In the genomic region with DNA sequence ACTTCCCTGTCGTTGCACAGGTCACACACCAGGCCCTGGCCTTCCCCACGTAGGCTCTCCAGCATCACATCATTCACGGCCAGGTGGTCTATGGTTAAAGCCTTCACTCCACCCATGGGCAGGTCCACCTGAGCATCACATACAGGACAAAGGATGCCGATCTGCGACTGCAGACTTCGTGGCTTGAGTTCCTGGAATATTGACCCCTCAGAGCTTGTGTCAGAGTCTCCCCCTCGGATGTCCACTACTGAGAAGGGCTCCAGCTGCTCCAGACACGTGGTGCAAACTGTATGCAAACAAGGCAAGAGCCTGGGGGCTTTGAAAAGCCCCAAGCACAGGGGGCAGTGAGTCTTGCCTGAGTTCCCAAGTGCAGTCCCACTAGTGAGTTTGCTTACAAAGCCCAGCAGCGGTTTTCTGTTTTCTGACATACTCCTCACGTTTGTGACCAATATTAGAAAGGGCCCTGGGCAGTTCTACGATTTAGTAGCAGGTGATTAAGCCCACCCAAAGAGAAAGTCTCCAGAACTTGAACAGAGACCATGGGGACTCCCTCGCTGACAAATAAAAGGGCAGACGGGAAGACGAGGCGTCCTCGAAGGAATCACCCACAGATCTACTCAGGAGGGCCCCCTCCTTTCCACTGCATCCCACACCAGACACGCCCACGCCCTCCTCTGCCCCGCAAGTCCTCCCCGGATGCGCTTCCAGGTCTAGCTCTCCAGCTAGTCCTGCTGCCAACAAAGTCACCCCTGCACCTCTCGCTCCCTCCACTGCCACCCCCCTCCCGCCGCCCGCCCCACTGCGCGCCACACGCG, we compare ENCODE assay signal across 8 cellular contexts. TPM values are rescaled to one million over a fixed set of nuclear protein-coding genes. Genes with fewer than 3 reads are reported as not detected.
DNase-seq lines count a peak whose midpoint lies in the region; ATAC-seq and TF ChIP-seq lines count a peak whose summit lies in the region.

No MANE protein-coding gene starts in this region.

- peak overlapping the region; percentile 85 to 88 for H3K27ac ChIP-seq in thoracic aorta

- DNase-seq in activated CD4-positive, alpha-beta T cell treated with anti-CD3 and anti-CD28 coated beads, Interleukin-2, amount 10 ng/mL, durations not matched to agents 7 days and 5 days, result no peak
- no peak for DNase-seq in activated CD4-positive, alpha-beta T cell treated with anti-CD3 and anti-CD28 coated beads for 4 hours
- DNase-seq in NCI-H146 (lab: John Stamatoyannopoulos, UW), result peak; percentile 79
- DNase-seq in T47D (ENCODE audit: low read depth in 1 of 2, low spot score in 1 of 2), result peak; percentile 2 to 3
- DNase-seq in left lobe of liver (ENCODE audit: low spot score), result no peak
- no peak for DNase-seq in thoracic aorta (ENCODE audit: low spot score)
- no peak for DNase-seq in glomerular visceral epithelial cell (ENCODE audit: extremely low spot score)
- no peak for DNase-seq in stimulated activated CD4-positive, alpha-beta T cell treated with anti-CD3 and anti-CD28 coated beads, Interleukin-1b, Interleukin-23, amount 100 ng/mL, for 48 hours

- peaks cover 8% of the 10 kb centered on the region for H3K4me1 Mint-ChIP-seq in activated CD4-positive, alpha-beta T cell treated with anti-CD3 and anti-CD28 coated beads, Interleukin-2, amount 10 ng/mL, durations not matched to agents 7 days and 5 days

- in situ Hi-C loops in T47D (cut with HindIII; ENCODE audit: low pct_unique_long_range_greater_than_20kb, low sequenced_read_pairs), result no loop called here

- CTCF ChIA-PET in activated CD4-positive, alpha-beta T cell treated with anti-CD3 and anti-CD28 coated beads, Interleukin-2, amount 10 ng/mL, durations not matched to agents 7 days and 5 days (lab: Charles Lee), result interaction anchor here (1.0 kb wide), 1 partner anchor 13 kb away, joined by 3 read pairs; no protein-coding TSS in a partner anchor

- POLR2A ChIA-PET in activated CD4-positive, alpha-beta T cell treated with anti-CD3 and anti-CD28 coated beads, Interleukin-2, amount 10 ng/mL, durations not matched to agents 7 days and 5 days (lab: Charles Lee), result no interaction called here

- no peak for TF ChIP-seq CTCF in thoracic aorta (IDR thresholded peaks at IDR 0.05)

- ATAC-seq in left lobe of liver (peak; percentile 37), thoracic aorta (ENCODE audit: insufficient number of reproducible peaks, low FRiP score, low read depth) (no peak)

- H3K27me3 Mint-ChIP-seq in activated CD4-positive, alpha-beta T cell treated with anti-CD3 and anti-CD28 coated beads, Interleukin-2, amount 10 ng/mL, durations not matched to agents 7 days and 5 days, result peaks cover 17% of the 10 kb centered on the region

- H3K27me3 ChIP-seq in thoracic aorta (replicated peaks; ENCODE audit: insufficient read depth), result no peaks in the 10 kb centered on the region

- no peaks in the 10 kb centered on the region for H3K9me3 ChIP-seq in thoracic aorta

- peaks cover 8 to 15% of the 10 kb centered on the region in 2 donors for H3K4me1 ChIP-seq in thoracic aorta (ENCODE audit: control insufficient read depth in 1 of 2, low read depth in 2 of 2)

- no peaks in the 10 kb centered on the region for H3K36me3 Mint-ChIP-seq in activated CD4-positive, alpha-beta T cell treated with anti-CD3 and anti-CD28 coated beads, Interleukin-2, amount 10 ng/mL, durations not matched to agents 7 days and 5 days (ENCODE audit: low read depth)

- H3K4me3 ChIP-seq in thoracic aorta, result peak overlapping the region; percentile 83

- H3K9me3 Mint-ChIP-seq in activated CD4-positive, alpha-beta T cell treated with anti-CD3 and anti-CD28 coated beads, Interleukin-2, amount 10 ng/mL, durations not matched to agents 7 days and 5 days, result no peaks in the 10 kb centered on the region

- H3K27ac Mint-ChIP-seq in activated CD4-positive, alpha-beta T cell treated with anti-CD3 and anti-CD28 coated beads, Interleukin-2, amount 10 ng/mL, durations not matched to agents 7 days and 5 days, result no peak overlapping the region

- H3K36me3 ChIP-seq in thoracic aorta, result no peaks in the 10 kb centered on the region

- H3K4me3 Mint-ChIP-seq in activated CD4-positive, alpha-beta T cell treated with anti-CD3 and anti-CD28 coated beads, Interleukin-2, amount 10 ng/mL, durations not matched to agents 7 days and 5 days, result peak overlapping the region; percentile 76

RNA-seq across cellular contexts. Expression of a gene that starts 0.6 kb away (rescaled TPM):
- under 1 TPM; 0.33 to 0.47 TPM for total RNA-seq in activated CD4-positive, alpha-beta T cell treated with anti-CD3 and anti-CD28 coated beads, Interleukin-2, amount 10 ng/mL, durations not matched to agents 7 days and 5 days
- total RNA-seq in left lobe of liver (0.73 TPM), thoracic aorta (1 to 10 TPM; 1.5 to 7.1 TPM)

Comparison
In these comparisons a context has a peak if more than half of its experiments do, and no peak if none do; other contexts are left out.
1. DNase-seq: peak in NCI-H146 (single experiment) and T47D (2 of 2); none in activated CD4-positive, alpha-beta T cell treated with anti-CD3 and anti-CD28 coated beads, Interleukin-2, amount 10 ng/mL, durations not matched to agents 7 days and 5 days (single experiment), activated CD4-positive, alpha-beta T cell treated with anti-CD3 and anti-CD28 coated beads for 4 hours (0 of 2), left lobe of liver (single experiment), thoracic aorta (single experiment), glomerular visceral epithelial cell (single experiment) and stimulated activated CD4-positive, alpha-beta T cell treated with anti-CD3 and anti-CD28 coated beads, Interleukin-1b, Interleukin-23, amount 100 ng/mL, for 48 hours (single experiment).